In the genomic region with DNA sequence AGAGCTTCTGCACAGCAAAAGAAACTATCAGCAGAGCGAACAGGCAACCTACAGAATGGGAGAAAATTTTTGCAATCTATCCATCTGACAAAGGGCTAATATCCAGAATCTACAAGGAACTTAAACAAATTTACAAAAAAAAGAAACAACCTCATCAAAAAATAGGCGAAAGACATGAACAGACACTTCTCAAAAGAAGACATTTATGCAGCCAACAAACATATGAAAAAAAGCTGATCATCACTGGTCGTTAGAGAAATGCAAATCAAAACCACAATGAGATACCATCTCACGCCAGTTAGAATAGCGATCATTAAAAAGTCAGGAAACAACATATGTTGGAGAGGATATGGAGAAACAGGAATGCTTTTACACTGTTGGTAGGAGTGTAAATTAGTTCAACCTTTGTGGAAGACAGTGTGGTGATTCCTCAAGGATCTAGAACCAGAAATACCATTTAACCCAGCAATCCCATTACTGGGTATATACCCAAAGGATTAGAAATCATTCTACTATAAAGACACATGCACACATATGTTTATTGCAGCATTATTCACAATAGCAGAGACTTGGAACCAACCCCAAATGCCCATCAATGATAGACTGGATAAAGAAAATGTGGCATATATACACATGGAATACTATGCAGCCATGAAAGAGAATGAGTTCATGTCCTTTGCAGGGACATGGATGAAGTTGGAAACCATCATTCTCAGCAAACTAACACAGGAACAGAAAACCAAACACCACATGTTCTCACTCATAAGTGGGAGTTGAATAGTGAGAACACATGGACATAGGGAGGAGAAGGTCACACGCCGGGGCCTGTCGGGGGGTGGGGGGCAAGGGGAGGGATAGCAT, we compare ENCODE assay signal across 2 cellular contexts.
TF ChIP-seq lines count a peak whose summit lies in the region.

No MANE protein-coding gene starts in this region.

TF ChIP-seq in WTC11, 78 proteins besides CTCF, POLR2A, EP300 and RAD21:
- TF ChIP-seq ZNF317 (CRISPR knock-in tag; IDR thresholded peaks at IDR 0.05; ENCODE audit: borderline replicate concordance, low read depth) = peak; percentile 85

TF ChIP-seq in K562, 482 proteins besides CTCF, POLR2A, EP300 and RAD21:
- TF ChIP-seq, protein P1, sequence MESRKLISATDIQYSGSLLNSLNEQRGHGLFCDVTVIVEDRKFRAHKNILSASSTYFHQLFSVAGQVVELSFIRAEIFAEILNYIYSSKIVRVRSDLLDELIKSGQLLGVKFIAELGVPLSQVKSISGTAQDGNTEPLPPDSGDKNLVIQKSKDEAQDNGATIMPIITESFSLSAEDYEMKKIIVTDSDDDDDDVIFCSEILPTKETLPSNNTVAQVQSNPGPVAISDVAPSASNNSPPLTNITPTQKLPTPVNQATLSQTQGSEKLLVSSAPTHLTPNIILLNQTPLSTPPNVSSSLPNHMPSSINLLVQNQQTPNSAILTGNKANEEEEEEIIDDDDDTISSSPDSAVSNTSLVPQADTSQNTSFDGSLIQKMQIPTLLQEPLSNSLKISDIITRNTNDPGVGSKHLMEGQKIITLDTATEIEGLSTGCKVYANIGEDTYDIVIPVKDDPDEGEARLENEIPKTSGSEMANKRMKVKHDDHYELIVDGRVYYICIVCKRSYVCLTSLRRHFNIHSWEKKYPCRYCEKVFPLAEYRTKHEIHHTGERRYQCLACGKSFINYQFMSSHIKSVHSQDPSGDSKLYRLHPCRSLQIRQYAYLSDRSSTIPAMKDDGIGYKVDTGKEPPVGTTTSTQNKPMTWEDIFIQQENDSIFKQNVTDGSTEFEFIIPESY (CRISPR knock-in tag; IDR thresholded peaks at IDR 0.05) = peak; percentile 55; the same call in 1 of the 2 replicates
- peak; percentile 73 for TF ChIP-seq ZNF146 (CRISPR knock-in tag; IDR thresholded peaks at IDR 0.05; ENCODE audit: unreplicated experiment)
- TF ChIP-seq, protein P2, sequence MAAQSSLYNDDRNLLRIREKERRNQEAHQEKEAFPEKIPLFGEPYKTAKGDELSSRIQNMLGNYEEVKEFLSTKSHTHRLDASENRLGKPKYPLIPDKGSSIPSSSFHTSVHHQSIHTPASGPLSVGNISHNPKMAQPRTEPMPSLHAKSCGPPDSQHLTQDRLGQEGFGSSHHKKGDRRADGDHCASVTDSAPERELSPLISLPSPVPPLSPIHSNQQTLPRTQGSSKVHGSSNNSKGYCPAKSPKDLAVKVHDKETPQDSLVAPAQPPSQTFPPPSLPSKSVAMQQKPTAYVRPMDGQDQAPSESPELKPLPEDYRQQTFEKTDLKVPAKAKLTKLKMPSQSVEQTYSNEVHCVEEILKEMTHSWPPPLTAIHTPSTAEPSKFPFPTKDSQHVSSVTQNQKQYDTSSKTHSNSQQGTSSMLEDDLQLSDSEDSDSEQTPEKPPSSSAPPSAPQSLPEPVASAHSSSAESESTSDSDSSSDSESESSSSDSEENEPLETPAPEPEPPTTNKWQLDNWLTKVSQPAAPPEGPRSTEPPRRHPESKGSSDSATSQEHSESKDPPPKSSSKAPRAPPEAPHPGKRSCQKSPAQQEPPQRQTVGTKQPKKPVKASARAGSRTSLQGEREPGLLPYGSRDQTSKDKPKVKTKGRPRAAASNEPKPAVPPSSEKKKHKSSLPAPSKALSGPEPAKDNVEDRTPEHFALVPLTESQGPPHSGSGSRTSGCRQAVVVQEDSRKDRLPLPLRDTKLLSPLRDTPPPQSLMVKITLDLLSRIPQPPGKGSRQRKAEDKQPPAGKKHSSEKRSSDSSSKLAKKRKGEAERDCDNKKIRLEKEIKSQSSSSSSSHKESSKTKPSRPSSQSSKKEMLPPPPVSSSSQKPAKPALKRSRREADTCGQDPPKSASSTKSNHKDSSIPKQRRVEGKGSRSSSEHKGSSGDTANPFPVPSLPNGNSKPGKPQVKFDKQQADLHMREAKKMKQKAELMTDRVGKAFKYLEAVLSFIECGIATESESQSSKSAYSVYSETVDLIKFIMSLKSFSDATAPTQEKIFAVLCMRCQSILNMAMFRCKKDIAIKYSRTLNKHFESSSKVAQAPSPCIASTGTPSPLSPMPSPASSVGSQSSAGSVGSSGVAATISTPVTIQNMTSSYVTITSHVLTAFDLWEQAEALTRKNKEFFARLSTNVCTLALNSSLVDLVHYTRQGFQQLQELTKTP (IDR thresholded peaks at IDR 0.05; ENCODE audit: low read depth in 1 of 2, partially characterized antibody in 2 of 2) = peak in 1 of 2 experiments; percentile 98
TF ChIP-seq in K562: peak in this region for 3; not testable (repeated sequence) for 479.
